In the genomic region with DNA sequence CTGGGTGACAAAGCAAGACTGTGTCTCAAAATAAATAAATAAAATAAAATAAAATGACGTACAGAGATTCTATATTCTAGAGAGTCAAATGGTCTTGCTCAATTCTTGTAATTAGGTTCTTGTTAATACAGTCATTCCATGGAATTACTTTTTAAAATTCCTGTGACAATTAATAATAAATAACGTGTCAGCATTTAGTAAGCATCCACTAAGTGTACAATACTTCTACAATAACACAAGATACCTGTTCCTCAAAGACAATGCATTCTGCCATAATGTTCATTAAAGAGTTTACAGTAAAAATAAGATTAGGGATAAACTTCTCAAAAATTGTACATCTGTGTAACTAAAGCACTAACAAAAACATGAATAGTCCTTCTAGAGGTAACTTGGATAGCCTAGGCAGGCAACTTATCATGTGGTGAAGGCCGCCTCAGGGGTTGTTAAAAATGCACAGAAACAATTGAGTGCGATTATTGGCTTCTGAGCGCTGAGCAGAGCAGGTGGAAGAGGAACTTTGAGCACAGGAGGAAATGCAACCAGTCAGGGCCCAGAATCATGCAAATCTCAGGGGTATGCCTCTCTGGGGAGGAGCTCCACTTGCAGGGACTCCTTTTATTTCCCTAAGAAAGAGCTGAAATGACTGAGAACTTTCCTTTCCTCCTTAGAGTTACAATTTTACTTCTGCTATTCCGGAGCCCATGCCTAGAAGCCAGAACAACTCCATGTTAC, we compare ENCODE assay signal across 10 cellular contexts. TPM values are rescaled to one million over a fixed set of nuclear protein-coding genes. Genes with fewer than 3 reads are reported as not detected.
A peak's percentile ranks its signal among the peaks of the same experiment; 100 is the strongest.
DNase-seq lines count a peak whose midpoint lies in the region; ATAC-seq lines count a peak whose summit lies in the region.
"Had no signal": no experiment of that assay in that cellular context is flagged by ENCODE, and none has a peak within 500 bp of the region (broad histone marks: within the 10 kb centered on the region; RNA-seq: fewer than 3 reads in every experiment).

No MANE protein-coding gene starts in this region.

- no peak for DNase-seq in left lobe of liver (ENCODE audit: low spot score)
- no peak for DNase-seq in NCI-H128 (lab: John Stamatoyannopoulos, UW; ENCODE audit: unreplicated experiment)
- DNase-seq in NK-92 treated with Interleukin-12 subunit alpha and Interleukin-12 subunit beta, amount 100 ng/mL, for 24 hours (lab: John Stamatoyannopoulos, UW), result no peak
- DNase-seq in activated CD4-positive, alpha-beta T cell treated with anti-CD3 and anti-CD28 coated beads, Interleukin-2, amount 10 ng/mL, durations not matched to agents 24 days and 14 days, result no peak
- no peak for DNase-seq in NCI-H510A (lab: John Stamatoyannopoulos, UW)
- DNase-seq: effector CD8-positive, alpha-beta T cell; NCI-H82 had no signal

- ATAC-seq in GM18861 (IDR thresholded peaks at IDR 0.05; ENCODE audit: unreplicated experiment) (peak; percentile 97), GM21737 (IDR thresholded peaks at IDR 0.05; ENCODE audit: unreplicated experiment) (peak; percentile 98), HG03521 (IDR thresholded peaks at IDR 0.05; ENCODE audit: unreplicated experiment) (peak; percentile 86), left lobe of liver (peak; percentile 32)

- H3K4me3 Mint-ChIP-seq in activated CD4-positive, alpha-beta T cell treated with anti-CD3 and anti-CD28 coated beads, Interleukin-2, amount 10 ng/mL, durations not matched to agents 24 days and 14 days, result no peak overlapping the region

- H3K27me3 Mint-ChIP-seq in activated CD4-positive, alpha-beta T cell treated with anti-CD3 and anti-CD28 coated beads, Interleukin-2, amount 10 ng/mL, durations not matched to agents 24 days and 14 days, result no peaks in the 10 kb centered on the region

- peaks cover 39% of the 10 kb centered on the region for H3K36me3 Mint-ChIP-seq in activated CD4-positive, alpha-beta T cell treated with anti-CD3 and anti-CD28 coated beads, Interleukin-2, amount 10 ng/mL, durations not matched to agents 24 days and 14 days (ENCODE audit: low read depth)

- no peaks in the 10 kb centered on the region for H3K9me3 Mint-ChIP-seq in activated CD4-positive, alpha-beta T cell treated with anti-CD3 and anti-CD28 coated beads, Interleukin-2, amount 10 ng/mL, durations not matched to agents 24 days and 14 days

- H3K27ac Mint-ChIP-seq in activated CD4-positive, alpha-beta T cell treated with anti-CD3 and anti-CD28 coated beads, Interleukin-2, amount 10 ng/mL, durations not matched to agents 24 days and 14 days, result no peak overlapping the region

- peaks cover 2% of the 10 kb centered on the region for H3K4me1 Mint-ChIP-seq in activated CD4-positive, alpha-beta T cell treated with anti-CD3 and anti-CD28 coated beads, Interleukin-2, amount 10 ng/mL, durations not matched to agents 24 days and 14 days

- intact Hi-C loops in activated CD4-positive, alpha-beta T cell treated with anti-CD3 and anti-CD28 coated beads, Interleukin-2, amount 10 ng/mL, durations not matched to agents 24 days and 14 days (cut with micrococcal nuclease), result no loop called here

RNA-seq across cellular contexts. Expression of a gene that starts 37.1 kb away (rescaled TPM):
- 6.0 TPM for total RNA-seq in left lobe of liver
- total RNA-seq in activated CD4-positive, alpha-beta T cell treated with anti-CD3 and anti-CD28 coated beads, Interleukin-2, amount 10 ng/mL, durations not matched to agents 24 days and 14 days, result 22.4 and 24.2 TPM in 2 replicates

RNA-seq across cellular contexts. Expression of a gene that starts 37.2 kb away (rescaled TPM):
- total RNA-seq in left lobe of liver, result 6.3 TPM
- total RNA-seq in activated CD4-positive, alpha-beta T cell treated with anti-CD3 and anti-CD28 coated beads, Interleukin-2, amount 10 ng/mL, durations not matched to agents 24 days and 14 days, result 7.2 and 8.0 TPM in 2 replicates

Comparison
In these comparisons a context has a peak if more than half of its experiments do, and no peak if none do; other contexts are left out.
1. ATAC-seq: peak in every context shown above with its lines; median percentile 98 in GM21737; 97 in GM18861; 86 in HG03521; 32 in left lobe of liver.